ENCODE assay signal across 11 cellular contexts in genomic region chr1:193143285-193143684, GRCh38. TPM values are rescaled to one million over a fixed set of nuclear protein-coding genes. Genes with fewer than 3 reads are reported as not detected.
DNase-seq lines count a peak whose midpoint lies in the region; ATAC-seq, FAIRE-seq and TF ChIP-seq lines count a peak whose summit lies in the region.
"Had no signal": no experiment of that assay in that cellular context is flagged by ENCODE, and none has a peak within 500 bp of the region (broad histone marks: within the 10 kb centered on the region; RNA-seq: fewer than 3 reads in every experiment).

No MANE protein-coding gene starts in this region.

- TF ChIP-seq EP300 in HepG2 (IDR thresholded peaks at IDR 0.05; ENCODE audit: low read depth in 2 of 2, low read length in 2 of 2): no peak
- TF ChIP-seq EP300 in HepG2 (CRISPR knock-in tag; IDR thresholded peaks at IDR 0.05; ENCODE audit: borderline replicate concordance): no peak

- no peaks in the 10 kb centered on the region for H4K20me1 ChIP-seq in HepG2 (ENCODE audit: insufficient read depth, low read length)

- H3K4me2 ChIP-seq in HepG2 (ENCODE audit: low read depth, low read length): no peak overlapping the region

- intact Hi-C loops in HepG2 (cut with micrococcal nuclease; ENCODE audit: unreplicated experiment): no loop called here

- no peaks in the 10 kb centered on the region; the same call in 1 of the 2 replicates for H3K27me3 Mint-ChIP-seq in HFFc6 (ENCODE audit: insufficient read depth)

- no peak overlapping the region for H3K4me3 Mint-ChIP-seq in HFFc6

- FAIRE-seq in HepG2 (lab: Jason Lieb, UNC): no peak

- WGBS in HepG2 (ENCODE audit: low lambda C conversion rate): 88% methylated on average over 1 of the region's 1 CpG

- H3K4me1 Mint-ChIP-seq in HFFc6 (ENCODE audit: low read depth): peaks cover 11% of the 10 kb centered on the region

- no peaks in the 10 kb centered on the region for H3K79me2 ChIP-seq in HepG2 (ENCODE audit: insufficient read depth, low read length)

- no peak overlapping the region for H3K27ac ChIP-seq in C4-2B
- no peak overlapping the region for H3K27ac ChIP-seq in HepG2 (ENCODE audit: extremely low read length, insufficient read depth, low read length)
- no peak overlapping the region for H3K27ac ChIP-seq in SJCRH30
- H3K27ac ChIP-seq: prostate gland had no signal

- POLR2A ChIA-PET in HepG2 (lab: Yijun Ruan, JAX): no interaction called here

- H3K9me3 ChIP-seq in HepG2 (ENCODE audit: low read length): no peaks in the 10 kb centered on the region
- no peaks in the 10 kb centered on the region for H3K9me3 ChIP-seq in SJCRH30 (replicated peaks)
- H3K9me3 ChIP-seq: prostate gland had no signal

- no peak for TF ChIP-seq POLR2A in HepG2 (IDR thresholded peaks at IDR 0.05; ENCODE audit: insufficient read depth in 1 of 2, low read depth in 2 of 2, low read length in 2 of 2)

- no peaks in the 10 kb centered on the region for H3K9me3 Mint-ChIP-seq in HFFc6

- H2AFZ ChIP-seq in HepG2 (ENCODE audit: low read length): no peak overlapping the region

- no peak overlapping the region for H3K9ac ChIP-seq in HepG2 (ENCODE audit: insufficient read depth, low read depth, low read length)

- no peak for TF ChIP-seq RAD21 in HepG2 (CRISPR knock-in tag; IDR thresholded peaks at IDR 0.05)

- H3K36me3 Mint-ChIP-seq in HFFc6 (ENCODE audit: low read depth): peaks cover 19% of the 10 kb centered on the region

- DNase-seq in HFFc6: no peak
- DNase-seq in amniotic epithelial cell (ENCODE audit: low read depth): peak; percentile 29
- DNase-seq in HepG2 (ENCODE audit: low spot score): no peak
- DNase-seq in SJCRH30: no peak
- DNase-seq in hypothalamus (lab: John Stamatoyannopoulos, UW): no peak
- DNase-seq: activated CD8-positive, alpha-beta memory T cell treated with anti-CD3 and anti-CD28 coated beads for 24 hours; stimulated activated naive CD4-positive, alpha-beta T cell treated with Interleukin-2 at 50 U/mL for 16 hours had no signal

- TF ChIP-seq CTCF in C4-2B (conservative IDR thresholded peaks at IDR 0.05): peak; percentile 52
- peak; percentile 70 for TF ChIP-seq CTCF in HFFc6 (IDR thresholded peaks at IDR 0.05)
- 0 out of 2 replicates have a peak, but pooled peaks have one; percentile 9 for TF ChIP-seq CTCF in HepG2 (CRISPR knock-in tag; IDR thresholded peaks at IDR 0.05)

- CTCF ChIA-PET in HepG2 (lab: Yijun Ruan, JAX; ENCODE audit: low intra/inter-chr PET ratio, low total read pairs): interaction anchor here (0.9 kb wide), 1 partner anchor 377 kb away, joined by 3 read pairs; no protein-coding TSS in a partner anchor

- H3K4me3 ChIP-seq in HepG2 (replicated peaks in 1 of 3; ENCODE audit: insufficient read depth in 1 of 3, low read depth in 2 of 3, low read length in 3 of 3) (no peak overlapping the region), SJCRH30 (no peak overlapping the region)
- H3K4me3 ChIP-seq: prostate gland had no signal

- BruUV-seq in HepG2 (replicated peaks; lab: Mats Ljungman, UMichigan): no TSS peak

- H3K27ac Mint-ChIP-seq in HFFc6: no peak overlapping the region

- no peaks in the 10 kb centered on the region for H3K4me1 ChIP-seq in HepG2 (ENCODE audit: insufficient read depth, low read length)
- no peaks in the 10 kb centered on the region for H3K4me1 ChIP-seq in SJCRH30
- H3K4me1 ChIP-seq: prostate gland had no signal

- ATAC-seq in HepG2: no peak
- ATAC-seq in GM19397 (IDR thresholded peaks at IDR 0.05; ENCODE audit: unreplicated experiment): no peak
- ATAC-seq in GM19467 (IDR thresholded peaks at IDR 0.05; ENCODE audit: unreplicated experiment): no peak

- H3K36me3 ChIP-seq in HepG2 (replicated peaks in 1 of 2; ENCODE audit: control insufficient read depth in 1 of 2, insufficient read depth in 2 of 2, low read length in 2 of 2) (peaks cover 5 to 63% of the 10 kb centered on the region in 2 experiments), SJCRH30 (peaks cover 9% of the 10 kb centered on the region)

- H3K27me3 ChIP-seq in HepG2 (ENCODE audit: control insufficient read depth in 1 of 2, insufficient read depth in 2 of 2, low read length in 2 of 2) (no peaks in the 10 kb centered on the region), SJCRH30 (no peaks in the 10 kb centered on the region)

- in situ Hi-C loops in HepG2 (cut with HindIII; ENCODE audit: extremely low pct_ligation_motif_present, low pct_unique_long_range_greater_than_20kb): no loop called here

RNA-seq across cellular contexts. Expression of gene CDC73, which starts 21.5 kb away (rescaled TPM):
- total RNA-seq in HFFc6 (2021; fragmentation: NEBNext Ultra II Directional; extraction: Animal tissue kit (Norgen Biotek cat#: 25700)): 10 to 100 TPM; 62.8 to 71.6 (median 65.2) TPM
- 26.3 and 38.3 TPM in 2 replicates for total RNA-seq in HepG2 (2016; rRNA removed; fragmentation: Illumina TruSeq; extraction: Trizol)
- 7.0 and 9.9 TPM in 2 replicates for total RNA-seq in HepG2 (2016; cell fraction: cytosol; rRNA removed; fragmentation: Illumina TruSeq; extraction: Trizol; ENCODE audit: low read depth)
- 24.1 and 35.5 TPM in 2 replicates for total RNA-seq in HepG2 (2016; cell fraction: insoluble cytoplasmic fraction; rRNA removed; fragmentation: Illumina TruSeq; extraction: Trizol)
- total RNA-seq in HepG2 (2016; cell fraction: membrane; rRNA removed; fragmentation: Illumina TruSeq; extraction: Trizol): 12.2 and 17.8 TPM in 2 replicates
- total RNA-seq in HepG2 (2016; cell fraction: nucleus; rRNA removed; fragmentation: Illumina TruSeq; extraction: Trizol): 28.6 and 30.2 TPM in 2 replicates
- 17.8 and 20.2 TPM in 2 replicates for polyA plus RNA-seq in HepG2 (2011; rRNA removed)
- 8.2 and 11.2 TPM in 2 replicates for polyA plus RNA-seq in HepG2 (2011; cell fraction: cytosol; rRNA removed)
- 13.7 and 23.6 TPM in 2 replicates for polyA plus RNA-seq in HepG2 (2011; cell fraction: nucleus; rRNA removed)
- 14.9 and 21.9 TPM in 2 replicates for polyA plus RNA-seq in HepG2 (2012)
- polyA plus RNA-seq in HepG2 (2016; cell fraction: cytosol; fragmentation: Illumina TruSeq; extraction: Trizol; ENCODE audit: low read depth): 2.7 and 3.0 TPM in 2 replicates
- polyA plus RNA-seq in HepG2 (2016; cell fraction: insoluble cytoplasmic fraction; fragmentation: Illumina TruSeq; extraction: Trizol; ENCODE audit: low read depth): 43.2 and 54.7 TPM in 2 replicates
- 6.9 and 10.0 TPM in 2 replicates for polyA plus RNA-seq in HepG2 (2016; cell fraction: membrane; fragmentation: Illumina TruSeq; extraction: Trizol; ENCODE audit: low read depth)
- 21.7 and 29.5 TPM in 2 replicates for polyA plus RNA-seq in HepG2 (2016; cell fraction: nucleus; fragmentation: Illumina TruSeq; extraction: Trizol; ENCODE audit: insufficient read depth, low read depth)
- 4.6 and 13.8 TPM in 2 replicates for polyA minus RNA-seq in HepG2 (2011; rRNA and poly(A)+ RNA removed; ENCODE audit: low replicate concordance)
- polyA minus RNA-seq in HepG2 (2011; cell fraction: cytosol; rRNA and poly(A)+ RNA removed): 18.6 and 19.3 TPM in 2 replicates
- 88.3 and 88.8 TPM in 2 replicates for polyA minus RNA-seq in HepG2 (2011; cell fraction: nucleus; rRNA and poly(A)+ RNA removed)
- 14.7 and 15.8 TPM in 2 replicates for total RNA-seq in SJCRH30 (2014; rRNA removed; shearing (Covaris generic))

RNA-seq across cellular contexts. Expression of gene GLRX2, which starts 38.1 kb away (rescaled TPM):
- 10 to 100 TPM; 32.8 to 39.1 (median 34.7) TPM for total RNA-seq in HFFc6 (2021; fragmentation: NEBNext Ultra II Directional; extraction: Animal tissue kit (Norgen Biotek cat#: 25700))
- total RNA-seq in HepG2 (2016; rRNA removed; fragmentation: Illumina TruSeq; extraction: Trizol): 39.0 and 42.1 TPM in 2 replicates
- total RNA-seq in HepG2 (2016; cell fraction: cytosol; rRNA removed; fragmentation: Illumina TruSeq; extraction: Trizol; ENCODE audit: low read depth): 15.2 and 15.4 TPM in 2 replicates
- 37.3 and 45.3 TPM in 2 replicates for total RNA-seq in HepG2 (2016; cell fraction: insoluble cytoplasmic fraction; rRNA removed; fragmentation: Illumina TruSeq; extraction: Trizol)
- 16.0 and 16.3 TPM in 2 replicates for total RNA-seq in HepG2 (2016; cell fraction: membrane; rRNA removed; fragmentation: Illumina TruSeq; extraction: Trizol)
- 14.4 and 15.4 TPM in 2 replicates for total RNA-seq in HepG2 (2016; cell fraction: nucleus; rRNA removed; fragmentation: Illumina TruSeq; extraction: Trizol)
- 11.8 and 11.9 TPM in 2 replicates for polyA plus RNA-seq in HepG2 (2011; rRNA removed)
- polyA plus RNA-seq in HepG2 (2011; cell fraction: cytosol; rRNA removed): 7.4 and 10.8 TPM in 2 replicates
- polyA plus RNA-seq in HepG2 (2011; cell fraction: nucleus; rRNA removed): 2.3 and 3.1 TPM in 2 replicates
- polyA plus RNA-seq in HepG2 (2012): 13.8 and 16.5 TPM in 2 replicates
- 14.1 and 15.6 TPM in 2 replicates for polyA plus RNA-seq in HepG2 (2016; cell fraction: cytosol; fragmentation: Illumina TruSeq; extraction: Trizol; ENCODE audit: low read depth)
- polyA plus RNA-seq in HepG2 (2016; cell fraction: insoluble cytoplasmic fraction; fragmentation: Illumina TruSeq; extraction: Trizol; ENCODE audit: low read depth): 44.7 and 48.7 TPM in 2 replicates
- 15.5 and 17.5 TPM in 2 replicates for polyA plus RNA-seq in HepG2 (2016; cell fraction: membrane; fragmentation: Illumina TruSeq; extraction: Trizol; ENCODE audit: low read depth)
- polyA plus RNA-seq in HepG2 (2016; cell fraction: nucleus; fragmentation: Illumina TruSeq; extraction: Trizol; ENCODE audit: insufficient read depth, low read depth): 24.2 and 30.9 TPM in 2 replicates
- 1.8 and 2.8 TPM in 2 replicates for polyA minus RNA-seq in HepG2 (2011; rRNA and poly(A)+ RNA removed; ENCODE audit: low replicate concordance)
- polyA minus RNA-seq in HepG2 (2011; cell fraction: cytosol; rRNA and poly(A)+ RNA removed): 2.9 and 3.5 TPM in 2 replicates
- polyA minus RNA-seq in HepG2 (2011; cell fraction: nucleus; rRNA and poly(A)+ RNA removed): 6.4 and 7.1 TPM in 2 replicates
- total RNA-seq in SJCRH30 (2014; rRNA removed; shearing (Covaris generic)): 25.8 and 29.2 TPM in 2 replicates

RNA-seq across cellular contexts. Expression of gene B3GALT2, which starts 43.1 kb away (rescaled TPM):
- under 1 TPM; 0.37 to 0.95 (median 0.62) TPM for total RNA-seq in HFFc6 (2021; fragmentation: NEBNext Ultra II Directional; extraction: Animal tissue kit (Norgen Biotek cat#: 25700))
- total RNA-seq in HepG2 (2016; rRNA removed; fragmentation: Illumina TruSeq; extraction: Trizol): not detected in 2 replicates
- not detected in 2 replicates for total RNA-seq in HepG2 (2016; cell fraction: cytosol; rRNA removed; fragmentation: Illumina TruSeq; extraction: Trizol; ENCODE audit: low read depth)
- not detected in 2 replicates for total RNA-seq in HepG2 (2016; cell fraction: insoluble cytoplasmic fraction; rRNA removed; fragmentation: Illumina TruSeq; extraction: Trizol)
- total RNA-seq in HepG2 (2016; cell fraction: membrane; rRNA removed; fragmentation: Illumina TruSeq; extraction: Trizol): not detected in 2 replicates
- not detected in 2 replicates for total RNA-seq in HepG2 (2016; cell fraction: nucleus; rRNA removed; fragmentation: Illumina TruSeq; extraction: Trizol)
- polyA plus RNA-seq in HepG2 (2011; rRNA removed): not detected in 2 replicates
- not detected in 2 replicates for polyA plus RNA-seq in HepG2 (2011; cell fraction: cytosol; rRNA removed)
- not detected in 2 replicates for polyA plus RNA-seq in HepG2 (2011; cell fraction: nucleus; rRNA removed)
- polyA plus RNA-seq in HepG2 (2012): not detected in 2 replicates
- not detected in 2 replicates for polyA plus RNA-seq in HepG2 (2016; cell fraction: cytosol; fragmentation: Illumina TruSeq; extraction: Trizol; ENCODE audit: low read depth)
- polyA plus RNA-seq in HepG2 (2016; cell fraction: insoluble cytoplasmic fraction; fragmentation: Illumina TruSeq; extraction: Trizol; ENCODE audit: low read depth): not detected in 2 replicates
- not detected in 2 replicates for polyA plus RNA-seq in HepG2 (2016; cell fraction: membrane; fragmentation: Illumina TruSeq; extraction: Trizol; ENCODE audit: low read depth)
- not detected in 2 replicates for polyA plus RNA-seq in HepG2 (2016; cell fraction: nucleus; fragmentation: Illumina TruSeq; extraction: Trizol; ENCODE audit: insufficient read depth, low read depth)
- not detected in 2 replicates for polyA minus RNA-seq in HepG2 (2011; rRNA and poly(A)+ RNA removed; ENCODE audit: low replicate concordance)
- not detected in 2 replicates for polyA minus RNA-seq in HepG2 (2011; cell fraction: cytosol; rRNA and poly(A)+ RNA removed)
- polyA minus RNA-seq in HepG2 (2011; cell fraction: nucleus; rRNA and poly(A)+ RNA removed): not detected in 2 replicates
- 0.81 and 1.5 TPM in 2 replicates for total RNA-seq in SJCRH30 (2014; rRNA removed; shearing (Covaris generic))

Comparison
In these comparisons a context has a peak if more than half of its experiments do, and no peak if none do; other contexts are left out.
1. CTCF ChIP-seq: peak in every context shown above with its lines; median percentile 70 in HFFc6; 52 in C4-2B; 9 in HepG2.